In the genomic region with DNA sequence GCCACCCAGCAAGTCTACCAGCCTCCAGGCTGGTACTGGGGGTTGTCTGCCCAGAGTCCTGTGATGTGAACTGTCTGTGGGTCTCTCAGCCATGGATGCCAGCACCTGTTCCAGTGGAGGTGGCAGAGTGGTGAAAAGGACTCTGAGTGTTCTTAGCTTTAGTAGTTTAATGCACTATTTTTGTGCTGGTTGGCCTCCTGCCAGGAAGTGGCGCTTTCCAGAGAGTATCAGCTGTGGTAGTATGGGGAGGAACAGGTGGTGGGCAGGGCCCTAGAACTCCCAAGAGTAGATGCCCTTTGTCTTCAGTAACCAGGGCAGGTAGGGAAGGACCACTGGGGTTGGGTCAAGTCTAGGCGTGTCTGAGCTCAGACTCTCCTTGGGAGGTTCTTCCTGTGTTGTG, we compare ENCODE assay signal across 22 cellular contexts.
"Had no signal": no experiment of that assay in that cellular context is flagged by ENCODE, and none has a peak within 500 bp of the region (broad histone marks: within the 10 kb centered on the region; RNA-seq: fewer than 3 reads in every experiment).

No MANE protein-coding gene starts in this region.

- H3K9me3 Mint-ChIP-seq: activated T-helper 2 cell treated with anti-CD3 and anti-CD28 coated beads, Interferon-gamma antibody, Interleukin-2, Interleukin-4, amounts not matched to agents 10 μg/mL and 5 μg/mL and 100 μg/mL, durations not matched to agents 14 hours and 24 hours and 36 hours had no signal

- H3K9me3 ChIP-seq: body of pancreas, neutrophil, right lobe of liver had no signal

- H3K27me3 ChIP-seq: body of pancreas, hepatocyte, neutrophil, right lobe of liver, suprapubic skin had no signal

- H3K4me3 ChIP-seq: body of pancreas, hepatocyte, right lobe of liver, smooth muscle cell, suprapubic skin had no signal

- ATAC-seq: activated CD4-positive, CD25-positive, alpha-beta regulatory T cell treated with anti-CD3 and anti-CD28 coated beads, Interleukin-2, amount 50 U/mL, for 24 hours; activated CD8-positive, alpha-beta T cell treated with anti-CD3 and anti-CD28 coated beads, Interleukin-2, amount 10 ng/mL, durations not matched to agents 7 days and 5 days; body of pancreas; natural killer cell; right lobe of liver; stimulated activated naive CD8-positive, alpha-beta T cell treated with anti-CD3 and anti-CD28 coated beads, Interleukin-15, amount 100 ng/mL, for 72 hours had no signal

- H3K27me3 Mint-ChIP-seq: type B pancreatic cell had no signal

- H3K27ac ChIP-seq: body of pancreas, epithelial cell of prostate, hepatocyte, neutrophil, parathyroid adenoma, right lobe of liver, suprapubic skin had no signal

- H3K36me3 Mint-ChIP-seq: activated naive CD8-positive, alpha-beta T cell treated with anti-CD3 and anti-CD28 coated beads, Interleukin-2, amount 10 ng/mL, durations not matched to agents 7 days and 5 days; natural killer cell; type B pancreatic cell had no signal

- DNase-seq: activated CD4-positive, alpha-beta T cell treated with anti-CD3 and anti-CD28 coated beads, Interleukin-2, amount 10 ng/mL, durations not matched to agents 7 days and 5 days; activated CD8-positive, alpha-beta T cell treated with anti-CD3 and anti-CD28 coated beads, Interleukin-2, amount 10 ng/mL, durations not matched to agents 7 days and 5 days; activated naive CD4-positive, alpha-beta T cell treated with Interleukin-2 at 50 U/mL for 16 hours; activated naive CD8-positive, alpha-beta T cell treated with anti-CD3 and anti-CD28 coated beads, Interleukin-2, amount 10 ng/mL, durations not matched to agents 7 days and 5 days; activated T-cell treated with anti-CD3 and anti-CD28 coated beads, Interleukin-2, amount 50 U/mL, for 24 hours; body of pancreas; endodermal cell; foreskin fibroblast; mesenchymal stem cell; natural killer cell; right lobe of liver; stimulated activated CD4-positive, alpha-beta T cell treated with anti-CD3 and anti-CD28 coated beads, Interleukin-4, amount 100 ng/mL, for 1 hour; stimulated activated naive CD8-positive, alpha-beta T cell treated with anti-CD3 and anti-CD28 coated beads, Interleukin-15, amount 100 ng/mL, for 72 hours had no signal

- H3K4me1 Mint-ChIP-seq: activated CD4-positive, alpha-beta T cell treated with anti-CD3 and anti-CD28 coated beads, Interleukin-2, amount 10 ng/mL, durations not matched to agents 7 days and 5 days; endodermal cell; natural killer cell; stimulated activated naive CD8-positive, alpha-beta T cell treated with anti-CD3 and anti-CD28 coated beads, Interleukin-15, amount 100 ng/mL, for 72 hours had no signal

- H3K27ac Mint-ChIP-seq: activated CD4-positive, alpha-beta T cell treated with anti-CD3 and anti-CD28 coated beads, Interleukin-2, amount 10 ng/mL, durations not matched to agents 7 days and 5 days; activated CD8-positive, alpha-beta T cell treated with anti-CD3 and anti-CD28 coated beads, Interleukin-2, amount 10 ng/mL, durations not matched to agents 7 days and 5 days; activated naive CD8-positive, alpha-beta T cell treated with anti-CD3 and anti-CD28 coated beads, Interleukin-2, amount 10 ng/mL, durations not matched to agents 7 days and 5 days; activated T-cell treated with anti-CD3 and anti-CD28 coated beads, Interleukin-2, amount 50 U/mL, for 24 hours; activated T-helper 2 cell treated with anti-CD3 and anti-CD28 coated beads, Interferon-gamma antibody, Interleukin-2, Interleukin-4, amounts not matched to agents 10 μg/mL and 5 μg/mL and 100 μg/mL, durations not matched to agents 14 hours and 24 hours and 36 hours; endodermal cell; natural killer cell; stimulated activated naive CD8-positive, alpha-beta T cell treated with anti-CD3 and anti-CD28 coated beads, Interleukin-15, amount 100 ng/mL, for 72 hours; type B pancreatic cell had no signal

- H3K4me1 ChIP-seq: body of pancreas, parathyroid adenoma, right lobe of liver, suprapubic skin had no signal

- H3K4me3 Mint-ChIP-seq: activated CD4-positive, alpha-beta T cell treated with anti-CD3 and anti-CD28 coated beads, Interleukin-2, amount 10 ng/mL, durations not matched to agents 7 days and 5 days; activated CD8-positive, alpha-beta T cell treated with anti-CD3 and anti-CD28 coated beads, Interleukin-2, amount 10 ng/mL, durations not matched to agents 7 days and 5 days; activated naive CD8-positive, alpha-beta T cell treated with anti-CD3 and anti-CD28 coated beads, Interleukin-2, amount 10 ng/mL, durations not matched to agents 7 days and 5 days; activated T-cell treated with anti-CD3 and anti-CD28 coated beads, Interleukin-2, amount 50 U/mL, for 24 hours; endodermal cell; natural killer cell; stimulated activated naive CD8-positive, alpha-beta T cell treated with anti-CD3 and anti-CD28 coated beads, Interleukin-15, amount 100 ng/mL, for 72 hours; type B pancreatic cell had no signal

- H3K36me3 ChIP-seq: neutrophil, right lobe of liver, suprapubic skin had no signal
